Comparison of ENCODE assay signal across 1 cellular context in genomic region chr18:366466-367053, GRCh38.
TF ChIP-seq lines count a peak whose summit lies in the region.

No MANE protein-coding gene starts in this region.

TF ChIP-seq in K562, 482 proteins besides CTCF, POLR2A, EP300 and RAD21:
- TF ChIP-seq ZNF407 (IDR thresholded peaks at IDR 0.05; ENCODE audit: low read depth) (no peak), ZNF586 (CRISPR knock-in tag; conservative IDR thresholded peaks at IDR 0.05) (no peak), TEAD4 (IDR thresholded peaks at IDR 0.05; ENCODE audit: low read length) (no peak), TEAD4 (CRISPR knock-in tag; IDR thresholded peaks at IDR 0.05; ENCODE audit: borderline replicate concordance) (no peak), CGGBP1 (CRISPR knock-in tag; IDR thresholded peaks at IDR 0.05) (no peak), ELF2 (CRISPR knock-in tag; IDR thresholded peaks at IDR 0.05) (no peak)
TF ChIP-seq in K562: peak in this region for 0.
